In the genomic region with DNA sequence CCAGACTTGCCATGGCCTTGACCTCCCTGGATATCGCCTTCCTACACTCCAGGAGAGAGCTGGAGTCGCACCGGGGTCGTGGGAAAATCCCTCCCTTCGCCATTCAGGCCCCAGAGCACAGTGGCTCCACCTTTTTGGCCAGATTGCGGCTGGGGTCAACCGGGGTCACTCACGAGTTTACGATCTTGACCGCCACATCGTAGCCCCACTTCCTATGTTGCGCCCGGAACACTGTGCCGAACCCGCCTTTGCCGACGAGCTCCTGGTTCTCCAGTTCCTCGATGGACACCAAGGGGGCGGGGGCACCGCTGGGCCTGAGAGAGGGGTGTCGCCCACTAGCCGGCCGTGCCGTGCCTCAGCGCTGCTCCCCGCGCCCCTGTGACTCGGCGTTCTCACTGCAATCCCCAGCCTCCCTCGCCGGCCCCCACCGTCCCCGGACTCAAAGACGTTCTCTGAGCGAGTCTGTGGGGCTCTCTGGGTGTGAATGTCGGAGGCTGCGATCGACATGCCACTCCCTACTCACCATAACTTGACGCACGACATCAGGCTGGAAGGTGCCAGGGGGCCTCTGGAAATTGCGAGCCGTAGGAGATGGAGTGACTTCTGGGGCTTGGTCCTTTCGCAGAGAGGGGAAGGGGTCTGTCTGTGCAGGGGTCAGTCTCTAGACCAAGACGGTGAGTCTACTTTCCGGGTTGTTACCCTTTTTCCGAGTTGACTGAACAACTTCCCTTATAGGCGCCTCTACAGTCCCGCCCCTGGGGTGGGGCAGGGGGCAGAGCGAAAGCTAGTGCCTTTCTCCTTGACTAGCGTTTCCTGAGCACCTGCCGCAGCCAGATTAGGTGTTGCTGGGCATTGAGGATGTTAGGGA, we compare ENCODE assay signal across 8 cellular contexts. TPM values are rescaled to one million over a fixed set of nuclear protein-coding genes. Genes with fewer than 3 reads are reported as not detected.
DNase-seq lines count a peak whose midpoint lies in the region; ATAC-seq, FAIRE-seq and TF ChIP-seq lines count a peak whose summit lies in the region.

Gene RIPK3, minus strand, starts transcription at position 708 of the 868 bp plus-strand sequence. Its CDS starts 165 bp downstream, at position 543.

- DNase-seq in left kidney (ENCODE audit: low read depth, low spot score) (peak; percentile 64), PC-3 (no peak), D721Med (ENCODE audit: insufficient read length, low spot score) (no peak)
- peak; percentile 42 to 54 (median 44) for DNase-seq in stimulated activated CD4-positive, alpha-beta T cell treated with anti-CD3 and anti-CD28 coated beads, TNF-alpha, amount 100 ng/mL, for 4 hours (ENCODE audit: low read depth in 3 of 3)

- POLR2A ChIA-PET in PC-3 (lab: Charles Lee; ENCODE audit: unreplicated experiment): no interaction called here

- no peaks in the 10 kb centered on the region for H3K9me3 ChIP-seq in SU-DHL-6 (ENCODE audit: insufficient read depth, low read length)
- H3K9me3 ChIP-seq in PC-3 (ENCODE audit: low read length): no peaks in the 10 kb centered on the region

- intact Hi-C loops in PC-3 (cut with micrococcal nuclease): no loop called here

- no peaks in the 10 kb centered on the region for H3K36me3 ChIP-seq in SU-DHL-6 (ENCODE audit: low read length)
- H3K36me3 ChIP-seq in PC-3 (ENCODE audit: low read depth, low read length): no peaks in the 10 kb centered on the region

- no peak for FAIRE-seq in D721Med (lab: Jason Lieb, UNC)

- H3K4me2 ChIP-seq in SU-DHL-6 (ENCODE audit: low read depth, low read length, poor library complexity, severe bottlenecking) (peak within 1 kb of the TSS; percentile 73), PC-3 (ENCODE audit: low read length) (no peak within 1 kb of the TSS)

- H3K4me3 ChIP-seq in SU-DHL-6 (ENCODE audit: insufficient read depth, low read length, poor library complexity, severe bottlenecking) (peak within 1 kb of the TSS; percentile 58), PC-3 (ENCODE audit: low read length) (no peak within 1 kb of the TSS)

- no peaks in the 10 kb centered on the region for H3K27me3 ChIP-seq in SU-DHL-6 (ENCODE audit: low read length)
- H3K27me3 ChIP-seq in PC-3 (ENCODE audit: low read length): peaks cover 4% of the 10 kb centered on the region; the same call in 1 of the 2 replicates

- H3F3A ChIP-seq in SU-DHL-6 (ENCODE audit: insufficient read depth) (no peaks in the 10 kb centered on the region), PC-3 (ENCODE audit: low read length, unreplicated experiment) (no peaks in the 10 kb centered on the region)

- no peak for TF ChIP-seq CTCF in SU-DHL-6 (IDR thresholded peaks at IDR 0.05; ENCODE audit: insufficient read depth, low read length, poor library complexity, severe bottlenecking)
- TF ChIP-seq CTCF in PC-3 (conservative IDR thresholded peaks at IDR 0.05; ENCODE audit: low read depth, low read length): no peak
- no peak for TF ChIP-seq CTCF in D721Med (IDR thresholded peaks at IDR 0.05; ENCODE audit: insufficient read depth, missing control alignments)

- no peaks in the 10 kb centered on the region for H3K79me2 ChIP-seq in SU-DHL-6 (ENCODE audit: insufficient read depth, low read length)
- H3K79me2 ChIP-seq in PC-3 (ENCODE audit: low read length): no peaks in the 10 kb centered on the region

- H3K27ac ChIP-seq in SU-DHL-6 (ENCODE audit: low read depth, low read length) (no peak within 1 kb of the TSS), adipose tissue (ENCODE audit: low read depth, low read length) (peak within 1 kb of the TSS; percentile 6), PC-3 (ENCODE audit: low read length) (no peak within 1 kb of the TSS)

- no TSS peak for BruUV-seq in PC-3 (replicated peaks; lab: Mats Ljungman, UMichigan)

- ATAC-seq in GM18502 (IDR thresholded peaks at IDR 0.05; ENCODE audit: poor library complexity, unreplicated experiment) (peak; percentile 95), HG02840 (IDR thresholded peaks at IDR 0.05; ENCODE audit: low FRiP score, unreplicated experiment) (peak; percentile 77), PC-3 (no peak)

- H4K20me1 ChIP-seq in SU-DHL-6 (ENCODE audit: low read depth, low read length) (no peaks in the 10 kb centered on the region), PC-3 (ENCODE audit: low read length) (no peaks in the 10 kb centered on the region)

- no peaks in the 10 kb centered on the region for H3K4me1 ChIP-seq in PC-3 (ENCODE audit: insufficient read depth, low read length)

- H2AFZ ChIP-seq in SU-DHL-6 (ENCODE audit: low read depth, low read length, severe bottlenecking) (peak within 1 kb of the TSS; percentile 98), PC-3 (ENCODE audit: low read length) (no peak within 1 kb of the TSS)

- CTCF ChIA-PET in PC-3 (lab: Charles Lee): no interaction called here

- H3K9ac ChIP-seq in SU-DHL-6 (ENCODE audit: low read length) (peak within 1 kb of the TSS; percentile 55), PC-3 (ENCODE audit: low read length) (no peak within 1 kb of the TSS)

- H3K9me2 ChIP-seq in SU-DHL-6 (replicated peaks; ENCODE audit: insufficient read depth, low read length) (no peaks in the 10 kb centered on the region), PC-3 (replicated peaks; ENCODE audit: low read length) (no peaks in the 10 kb centered on the region)

- 5 to 10% (median 7%) methylated on average over 48 to 51 of the region's 51 CpGs for WGBS in adipose tissue, 3 donors

RNA-seq across cellular contexts. Expression of gene RIPK3, which starts in this region (rescaled TPM):
- polyA plus RNA-seq in adipose tissue: 10 to 100 TPM in 1 of 3 donors, 1 to 10 TPM in 2; 7.2 to 15.0 (median 8.4) TPM
- total RNA-seq in PC-3 (2014; rRNA removed): not detected in 2 replicates

Comparison
In these comparisons a context has a peak if more than half of its experiments do, and no peak if none do; other contexts are left out.
1. DNase-seq: peak in left kidney (single experiment) and stimulated activated CD4-positive, alpha-beta T cell treated with anti-CD3 and anti-CD28 coated beads, TNF-alpha, amount 100 ng/mL, for 4 hours (3 of 3); none in PC-3 (single experiment) and D721Med (single experiment).